In the genomic region with DNA sequence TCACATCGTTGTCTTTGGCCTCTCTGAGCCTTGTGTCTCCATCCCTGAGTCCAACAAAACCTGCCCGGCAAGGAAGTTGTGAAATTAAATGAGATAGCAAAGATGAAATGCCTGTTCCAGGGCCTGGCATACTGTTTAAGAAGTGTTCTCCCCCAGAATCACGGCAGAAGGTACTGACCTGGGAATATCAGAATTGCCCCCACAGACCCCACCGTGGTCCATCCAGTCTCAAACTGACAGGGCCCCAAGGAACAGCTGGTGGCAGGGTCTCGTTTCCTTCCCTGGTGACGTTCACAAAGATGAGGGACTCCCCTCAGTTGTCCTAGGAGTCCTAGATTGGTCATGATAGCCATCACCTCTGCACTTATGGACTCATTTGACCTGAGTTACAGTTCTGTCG, we compare ENCODE assay signal across 8 cellular contexts. TPM values are rescaled to one million over a fixed set of nuclear protein-coding genes. Genes with fewer than 3 reads are reported as not detected.
DNase-seq lines count a peak whose midpoint lies in the region; ATAC-seq and TF ChIP-seq lines count a peak whose summit lies in the region.
"Had no signal": no experiment of that assay in that cellular context is flagged by ENCODE, and none has a peak within 500 bp of the region (broad histone marks: within the 10 kb centered on the region; RNA-seq: fewer than 3 reads in every experiment).

No MANE protein-coding gene starts in this region.

- H3K4me2 ChIP-seq in GM23338 (peak overlapping the region; percentile 91), PC-3 (ENCODE audit: low read length) (peak overlapping the region; percentile 100)

- TF ChIP-seq CTCF in GM23338 (conservative IDR thresholded peaks at IDR 0.05; ENCODE audit: low read depth in 2 of 2) (no peak), PC-3 (conservative IDR thresholded peaks at IDR 0.05; ENCODE audit: low read depth, low read length) (no peak), endodermal cell (conservative IDR thresholded peaks at IDR 0.05) (no peak), osteocyte (IDR thresholded peaks at IDR 0.05) (no peak)

- H3K27ac ChIP-seq in GM23338 (ENCODE audit: low read depth) = no peak overlapping the region
- no peak overlapping the region for H3K27ac ChIP-seq in PC-3 (ENCODE audit: low read length)
- H3K27ac ChIP-seq in endodermal cell (ENCODE audit: low read depth, low read length) = no peak overlapping the region

- no peak overlapping the region for H3K27ac Mint-ChIP-seq in GM23338
- H3K27ac Mint-ChIP-seq in endodermal cell = no peak overlapping the region
- no peak overlapping the region for H3K27ac Mint-ChIP-seq in osteocyte (ENCODE audit: unreplicated experiment)

- H3K27me3 ChIP-seq in GM23338 (ENCODE audit: insufficient read depth) (peaks cover 19% of the 10 kb centered on the region), PC-3 (ENCODE audit: low read length) (no peaks in the 10 kb centered on the region), endodermal cell (ENCODE audit: control insufficient read depth, insufficient read depth, low read length, poor library complexity, severe bottlenecking) (peaks cover 22% of the 10 kb centered on the region)
- H3K27me3 ChIP-seq: pancreas had no signal

- BruUV-seq in PC-3 (replicated peaks; lab: Mats Ljungman, UMichigan) = no TSS peak

- no peaks in the 10 kb centered on the region for H3K36me3 ChIP-seq in GM23338 (ENCODE audit: insufficient read depth)
- H3K36me3 ChIP-seq in PC-3 (ENCODE audit: low read depth, low read length) = no peaks in the 10 kb centered on the region
- H3K36me3 ChIP-seq in endodermal cell (ENCODE audit: control insufficient read depth, insufficient read depth, low read length) = no peaks in the 10 kb centered on the region
- H3K36me3 ChIP-seq: pancreas had no signal

- H3K9me3 ChIP-seq in PC-3 (ENCODE audit: low read length) (no peaks in the 10 kb centered on the region), endodermal cell (ENCODE audit: control insufficient read depth, low read length) (no peaks in the 10 kb centered on the region)
- H3K9me3 ChIP-seq: pancreas had no signal

- H3K4me3 ChIP-seq in GM23338 = peak overlapping the region; percentile 99
- peak overlapping the region; percentile 98 for H3K4me3 ChIP-seq in PC-3 (ENCODE audit: low read length)
- peak overlapping the region; percentile 95 for H3K4me3 ChIP-seq in endodermal cell (ENCODE audit: low read length)

- H3K4me1 ChIP-seq in GM23338 (ENCODE audit: insufficient read depth) = 0 out of 2 replicates have a peak, but pooled peaks cover 9% of the 10 kb centered on the region
- peaks cover 15% of the 10 kb centered on the region for H3K4me1 ChIP-seq in PC-3 (ENCODE audit: insufficient read depth, low read length)
- H3K4me1 ChIP-seq in endodermal cell (ENCODE audit: control insufficient read depth, insufficient read depth, low read length) = no peaks in the 10 kb centered on the region

- no peaks in the 10 kb centered on the region for H3K9me2 ChIP-seq in GM23338 (ENCODE audit: insufficient read depth)
- no peaks in the 10 kb centered on the region for H3K9me2 ChIP-seq in PC-3 (replicated peaks; ENCODE audit: low read length)

- DNase-seq in GM23338 (ENCODE audit: low spot score) (no peak), PC-3 (no peak), endodermal cell (no peak), osteocyte (ENCODE audit: extremely low spot score, unreplicated experiment) (peak; percentile 60), HT-29 (ENCODE audit: low spot score) (no peak), AG08395 (ENCODE audit: low spot score) (no peak)

- POLR2A ChIA-PET in PC-3 (lab: Charles Lee; ENCODE audit: unreplicated experiment) = interaction anchor here (0.6 kb wide), 1 partner anchor 32 kb away, joined by 4 read pairs; no protein-coding TSS in a partner anchor

- H2AFZ ChIP-seq in GM23338 = no peak overlapping the region
- H2AFZ ChIP-seq in PC-3 (ENCODE audit: low read length) = no peak overlapping the region

- peaks cover 21% of the 10 kb centered on the region for H3K4me1 Mint-ChIP-seq in GM23338
- H3K4me1 Mint-ChIP-seq in endodermal cell = peaks cover 9% of the 10 kb centered on the region
- peaks cover 24% of the 10 kb centered on the region for H3K4me1 Mint-ChIP-seq in osteocyte (ENCODE audit: unreplicated experiment)

- H4K20me1 ChIP-seq in GM23338 (replicated peaks; ENCODE audit: insufficient read depth) (peaks cover 4% of the 10 kb centered on the region; the same call in 1 of the 2 replicates), PC-3 (ENCODE audit: low read length) (no peaks in the 10 kb centered on the region)

- H3K9ac ChIP-seq in PC-3 (ENCODE audit: low read length) (no peak overlapping the region), endodermal cell (ENCODE audit: extremely low read depth, low read length, poor library complexity, severe bottlenecking) (no peak overlapping the region)

- no peaks in the 10 kb centered on the region for H3F3A ChIP-seq in GM23338 (replicated peaks; ENCODE audit: low read depth)
- no peaks in the 10 kb centered on the region for H3F3A ChIP-seq in PC-3 (ENCODE audit: low read length, unreplicated experiment)

- intact Hi-C loops in PC-3 (cut with micrococcal nuclease) = no loop called here

- H3K4me3 Mint-ChIP-seq in GM23338 (peak overlapping the region; percentile 92), endodermal cell (peak overlapping the region; percentile 75), osteocyte (ENCODE audit: unreplicated experiment) (peak overlapping the region; percentile 89)

- H3K36me3 Mint-ChIP-seq in GM23338 (ENCODE audit: low read depth) = peaks cover 9% of the 10 kb centered on the region
- H3K36me3 Mint-ChIP-seq in endodermal cell (ENCODE audit: low read depth) = peaks cover 3% of the 10 kb centered on the region
- no peaks in the 10 kb centered on the region for H3K36me3 Mint-ChIP-seq in osteocyte (ENCODE audit: unreplicated experiment)

- H3K27me3 Mint-ChIP-seq in GM23338 (ENCODE audit: insufficient read depth, low read depth, poor library complexity) (peaks cover 27% of the 10 kb centered on the region), endodermal cell (ENCODE audit: insufficient read depth) (peaks cover 31% of the 10 kb centered on the region), osteocyte (ENCODE audit: unreplicated experiment) (peaks cover 10% of the 10 kb centered on the region)

- 88 to 93% methylated on average over 5 to 7 of the region's 7 CpGs for WGBS in endodermal cell (ENCODE audit: insufficient coverage in 1 of 2, insufficient read length in 1 of 2), 2 experiments

- H3K9me3 Mint-ChIP-seq in GM23338 (peaks cover 4% of the 10 kb centered on the region; the same call in 2 of the 3 replicates), endodermal cell (peaks cover 2% of the 10 kb centered on the region), osteocyte (ENCODE audit: unreplicated experiment) (no peaks in the 10 kb centered on the region)

- CTCF ChIA-PET in PC-3 (lab: Charles Lee) = no interaction called here

- ATAC-seq in GM23338 (no peak), PC-3 (no peak), esophagus mucosa (no peak)

- H3K79me2 ChIP-seq in GM23338 (replicated peaks; ENCODE audit: insufficient read depth) (peaks cover 55% of the 10 kb centered on the region), PC-3 (ENCODE audit: low read length) (peaks cover 31% of the 10 kb centered on the region)

TF ChIP-seq in GM23338, 12 proteins besides CTCF, POLR2A, EP300 and RAD21 (continues in another document):
- TF ChIP-seq ZNF114 (CRISPR knock-in tag; IDR thresholded peaks at IDR 0.05) (no peak), EZH2 (IDR thresholded peaks at IDR 0.05; ENCODE audit: low read depth, unreplicated experiment) (no peak), ZNF331 (CRISPR knock-in tag; IDR thresholded peaks at IDR 0.05; ENCODE audit: low read depth) (no peak), POLR2AphosphoS5 (IDR thresholded peaks at IDR 0.05; ENCODE audit: low read depth) (no peak), EZH2phosphoT487 (IDR thresholded peaks at IDR 0.05; ENCODE audit: unreplicated experiment) (no peak), NANOG (IDR thresholded peaks at IDR 0.05; ENCODE audit: borderline replicate concordance) (no peak), JUNB (IDR thresholded peaks at IDR 0.05; ENCODE audit: unreplicated experiment) (no peak), STAT1 (IDR thresholded peaks at IDR 0.05; ENCODE audit: unreplicated experiment) (no peak)

RNA-seq across cellular contexts. Expression of a gene that starts 1.8 kb away (rescaled TPM):
- 10.4 and 13.4 TPM in 2 replicates for total RNA-seq in GM23338 (2014; rRNA removed; shearing (Covaris generic))
- 0.97 and 1.1 TPM in 2 replicates for polyA plus RNA-seq in GM23338 (2016; fragmentation: Nextera tagmentation; extraction: Ambion mirVana)
- total RNA-seq in PC-3 (2014; rRNA removed) (5.0 and 6.3 TPM in 2 replicates), endodermal cell (10 to 100 TPM; 10.4 to 15.2 TPM), osteocyte (22.9 and 25.4 TPM in 2 replicates), esophagus mucosa (5.7 TPM)
- 3.8 TPM for polyA plus RNA-seq in endodermal cell (2013, experiment 1 of 2)
- 3.9 TPM for polyA plus RNA-seq in endodermal cell (2013, experiment 2 of 2)
- total RNA-seq in HT-29 (2014; rRNA removed; shearing (Covaris generic)) = 2.0 and 3.7 TPM in 2 replicates
